ENCODE assay signal across 26 cellular contexts in the genomic region with DNA sequence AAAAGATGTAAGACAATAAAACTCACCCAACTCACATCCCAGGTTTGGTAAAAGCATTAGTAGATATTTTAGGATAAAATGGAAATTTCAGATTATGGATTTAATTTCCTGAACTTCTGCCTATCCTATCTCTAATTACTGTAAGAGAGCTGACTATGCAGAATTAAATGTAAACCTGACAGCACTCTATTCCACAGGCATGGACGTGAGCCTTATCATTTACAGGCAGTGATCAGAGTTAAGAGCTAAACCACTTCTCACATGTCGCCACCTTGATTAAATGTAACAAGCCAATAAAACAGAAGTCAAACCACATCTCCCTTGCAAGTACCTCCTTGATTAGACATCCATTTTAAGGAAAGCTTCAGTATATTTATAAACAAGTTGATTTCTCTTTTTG.
"Had no signal": no experiment of that assay in that cellular context is flagged by ENCODE, and none has a peak within 500 bp of the region (broad histone marks: within the 10 kb centered on the region; RNA-seq: fewer than 3 reads in every experiment).

No MANE protein-coding gene starts in this region.

- H3K36me3 Mint-ChIP-seq: activated naive CD4-positive, alpha-beta T cell treated with anti-CD3 and anti-CD28 coated beads, Interleukin-2, amount 50 U/mL, for 24 hours; naive thymus-derived CD4-positive, alpha-beta T cell; stimulated activated naive B cell treated with anti-CD40 and anti-IgM and Interleukin-4, amounts not matched to agents 10 μg/mL and 1 μg/mL and 100 μg/mL, for 72 hours had no signal

- H3K4me1 Mint-ChIP-seq: activated CD4-positive, alpha-beta memory T cell treated with anti-CD3 and anti-CD28 coated beads, Interleukin-2, amount 10 ng/mL, durations not matched to agents 7 days and 5 days; activated CD4-positive, alpha-beta T cell treated with anti-CD3 and anti-CD28 coated beads, Interleukin-2, amount 10 ng/mL, durations not matched to agents 7 days and 5 days; activated naive CD4-positive, alpha-beta T cell treated with anti-CD3 and anti-CD28 coated beads, Interleukin-2, amount 50 U/mL, for 24 hours; activated naive CD8-positive, alpha-beta T cell treated with anti-CD3 and anti-CD28 coated beads, Interleukin-2, amount 50 U/mL, for 24 hours; activated T-helper 17 cell treated with anti-CD3 and anti-CD28 coated beads, Interleukin-2, amount 50 U/mL, for 72 hours; memory B cell; naive thymus-derived CD4-positive, alpha-beta T cell; stimulated activated naive B cell treated with anti-CD40 and anti-IgM and Interleukin-4, amounts not matched to agents 10 μg/mL and 1 μg/mL and 100 μg/mL, for 72 hours had no signal

- H3K27ac Mint-ChIP-seq: activated CD4-positive, alpha-beta memory T cell treated with anti-CD3 and anti-CD28 coated beads, Interleukin-2, amount 10 ng/mL, durations not matched to agents 7 days and 5 days; activated CD4-positive, alpha-beta T cell treated with anti-CD3 and anti-CD28 coated beads, Interleukin-2, amount 10 ng/mL, durations not matched to agents 7 days and 5 days; activated naive CD4-positive, alpha-beta T cell treated with anti-CD3 and anti-CD28 coated beads, Interleukin-2, amount 50 U/mL, for 24 hours; activated naive CD8-positive, alpha-beta T cell treated with anti-CD3 and anti-CD28 coated beads, Interleukin-2, amount 50 U/mL, for 24 hours; activated T-helper 17 cell treated with anti-CD3 and anti-CD28 coated beads, Interleukin-2, amount 50 U/mL, for 72 hours; dendritic cell treated with granulocyte-macrophage colony-stimulating factor and Interleukin-4, amounts not matched to agents 40 ng/mL and 50 ng/mL, for 4 days; memory B cell; naive thymus-derived CD4-positive, alpha-beta T cell; stimulated activated naive B cell treated with anti-CD40 and anti-IgM and Interleukin-4, amounts not matched to agents 10 μg/mL and 1 μg/mL and 100 μg/mL, for 72 hours; T-helper 2 cell treated with Interferon-gamma antibody and Interleukin-4, amounts not matched to agents 5 μg/mL and 100 μg/mL, for 36 hours had no signal

- H3K27me3 Mint-ChIP-seq: activated CD4-positive, alpha-beta T cell treated with anti-CD3 and anti-CD28 coated beads, Interleukin-2, amount 10 ng/mL, durations not matched to agents 7 days and 5 days; dendritic cell treated with granulocyte-macrophage colony-stimulating factor and Interleukin-4, amounts not matched to agents 40 ng/mL and 50 ng/mL, for 4 days; memory B cell; stimulated activated naive B cell treated with anti-CD40 and anti-IgM and Interleukin-4, amounts not matched to agents 10 μg/mL and 1 μg/mL and 100 μg/mL, for 72 hours had no signal

- DNase-seq: activated CD4-positive, alpha-beta memory T cell treated with anti-CD3 and anti-CD28 coated beads, Interleukin-2, amount 10 ng/mL, durations not matched to agents 7 days and 5 days; activated CD4-positive, alpha-beta T cell treated with anti-CD3 and anti-CD28 coated beads for 1 hour; activated CD4-positive, alpha-beta T cell treated with anti-CD3 and anti-CD28 coated beads, Interleukin-2, amount 10 ng/mL, durations not matched to agents 7 days and 5 days; activated CD8-positive, alpha-beta memory T cell treated with anti-CD3 and anti-CD28 coated beads, Interleukin-2, amount 50 U/mL, for 48 hours; activated gamma-delta T cell treated with Interleukin-2 at 50 U/mL for 16 hours; activated naive CD8-positive, alpha-beta T cell treated with anti-CD3 and anti-CD28 coated beads, Interleukin-2, amount 50 U/mL, for 24 hours; activated T-cell treated with anti-CD3 and anti-CD28 coated beads, Interleukin-2, amount 50 U/mL, for 4 hours; amygdala; central memory CD4-positive, alpha-beta T cell; islet precursor cell; left colon; midbrain; naive thymus-derived CD4-positive, alpha-beta T cell; occipital lobe; stimulated activated CD4-positive, alpha-beta T cell treated with anti-CD3 and anti-CD28 coated beads, Interleukin-15, amount 100 ng/mL, for 24 hours; stimulated activated CD4-positive, alpha-beta T cell treated with anti-CD3 and anti-CD28 coated beads, Interleukin-2, amount 100 ng/mL, for 24 hours; stimulated activated naive B cell treated with anti-CD40 and anti-IgM and Interleukin-4, amounts not matched to agents 10 μg/mL and 1 μg/mL and 100 μg/mL, for 72 hours; stomach; T-helper 1 cell; thyroid gland had no signal

- FAIRE-seq: frontal cortex had no signal

- H3K9me3 Mint-ChIP-seq: activated CD4-positive, alpha-beta memory T cell treated with anti-CD3 and anti-CD28 coated beads, Interleukin-2, amount 10 ng/mL, durations not matched to agents 7 days and 5 days; activated CD4-positive, alpha-beta T cell treated with anti-CD3 and anti-CD28 coated beads, Interleukin-2, amount 10 ng/mL, durations not matched to agents 7 days and 5 days; activated naive CD4-positive, alpha-beta T cell treated with anti-CD3 and anti-CD28 coated beads, Interleukin-2, amount 50 U/mL, for 24 hours; activated naive CD8-positive, alpha-beta T cell treated with anti-CD3 and anti-CD28 coated beads, Interleukin-2, amount 50 U/mL, for 24 hours; activated T-cell treated with anti-CD3 and anti-CD28 coated beads, Interleukin-2, amount 50 U/mL, for 4 hours; activated T-helper 17 cell treated with anti-CD3 and anti-CD28 coated beads, Interleukin-2, amount 50 U/mL, for 72 hours; dendritic cell treated with granulocyte-macrophage colony-stimulating factor and Interleukin-4, amounts not matched to agents 40 ng/mL and 50 ng/mL, for 4 days; memory B cell; naive thymus-derived CD4-positive, alpha-beta T cell; stimulated activated naive B cell treated with anti-CD40 and anti-IgM and Interleukin-4, amounts not matched to agents 10 μg/mL and 1 μg/mL and 100 μg/mL, for 72 hours; T-helper 2 cell treated with Interferon-gamma antibody and Interleukin-4, amounts not matched to agents 5 μg/mL and 100 μg/mL, for 36 hours had no signal

- H3K4me3 Mint-ChIP-seq: activated CD4-positive, alpha-beta memory T cell treated with anti-CD3 and anti-CD28 coated beads, Interleukin-2, amount 10 ng/mL, durations not matched to agents 7 days and 5 days; activated CD4-positive, alpha-beta T cell treated with anti-CD3 and anti-CD28 coated beads, Interleukin-2, amount 10 ng/mL, durations not matched to agents 7 days and 5 days; activated naive CD4-positive, alpha-beta T cell treated with anti-CD3 and anti-CD28 coated beads, Interleukin-2, amount 50 U/mL, for 24 hours; activated naive CD8-positive, alpha-beta T cell treated with anti-CD3 and anti-CD28 coated beads, Interleukin-2, amount 50 U/mL, for 24 hours; activated T-cell treated with anti-CD3 and anti-CD28 coated beads, Interleukin-2, amount 50 U/mL, for 4 hours; activated T-helper 17 cell treated with anti-CD3 and anti-CD28 coated beads, Interleukin-2, amount 50 U/mL, for 72 hours; dendritic cell treated with granulocyte-macrophage colony-stimulating factor and Interleukin-4, amounts not matched to agents 40 ng/mL and 50 ng/mL, for 4 days; memory B cell; naive thymus-derived CD4-positive, alpha-beta T cell; stimulated activated naive B cell treated with anti-CD40 and anti-IgM and Interleukin-4, amounts not matched to agents 10 μg/mL and 1 μg/mL and 100 μg/mL, for 72 hours; T-helper 2 cell treated with Interferon-gamma antibody and Interleukin-4, amounts not matched to agents 5 μg/mL and 100 μg/mL, for 36 hours had no signal

- ATAC-seq: activated naive CD8-positive, alpha-beta T cell treated with anti-CD3 and anti-CD28 coated beads, Interleukin-2, amount 50 U/mL, for 24 hours; activated T-cell treated with anti-CD3 and anti-CD28 coated beads, Interleukin-2, amount 50 U/mL, for 4 hours; activated T-helper 17 cell treated with anti-CD3 and anti-CD28 coated beads, Interleukin-2, amount 50 U/mL, for 72 hours; left colon; naive thymus-derived CD4-positive, alpha-beta T cell; stimulated activated naive B cell treated with anti-CD40 and anti-IgM and Interleukin-4, amounts not matched to agents 10 μg/mL and 1 μg/mL and 100 μg/mL, for 72 hours had no signal
